9 cellular contexts compared by ENCODE assay signal in genomic region chr1:7704214-7705047, GRCh38.
DNase-seq lines count a peak whose midpoint lies in the region; ATAC-seq and TF ChIP-seq lines count a peak whose summit lies in the region.
"Had no signal": no experiment of that assay in that cellular context is flagged by ENCODE, and none has a peak within 500 bp of the region (broad histone marks: within the 10 kb centered on the region; RNA-seq: fewer than 3 reads in every experiment).

No MANE protein-coding gene starts in this region.

- DNase-seq in DMS 273 (lab: John Stamatoyannopoulos, UW; ENCODE audit: unreplicated experiment): peak; percentile 97
- DNase-seq in KG1 (lab: John Stamatoyannopoulos, UW): peak; percentile 75
- DNase-seq in SKM-1 (lab: John Stamatoyannopoulos, UW; ENCODE audit: unreplicated experiment): peak; percentile 86
- peak; percentile 91 to 95 for DNase-seq in activated naive CD4-positive, alpha-beta T cell treated with anti-CD3 and anti-CD28 coated beads, Interleukin-2, amount 50 U/mL, for 72 hours (ENCODE audit: low spot score in 2 of 2)
- peak; percentile 88 to 99 (median 98) for DNase-seq in head of caudate nucleus
- peak; percentile 95 to 100 (median 98) for DNase-seq in posterior cingulate gyrus
- DNase-seq in tibial artery: peak; percentile 90 to 94

- peak; percentile 96 for ATAC-seq in GM21717 (IDR thresholded peaks at IDR 0.05; ENCODE audit: unreplicated experiment)
- ATAC-seq in activated naive CD4-positive, alpha-beta T cell treated with anti-CD3 and anti-CD28 coated beads, Interleukin-2, amount 50 U/mL, for 72 hours: peak; percentile 97 to 99

- H3K4me1 ChIP-seq in tibial artery: peaks cover 0 to 17% (median 13%) of the 10 kb centered on the region in 4 donors

- intact Hi-C loops in head of caudate nucleus (cut with DNase I): no loop called here
- intact Hi-C loops in posterior cingulate gyrus (cut with DNase I): loop anchor here (5.0 kb wide), 2 partner anchors 37 to 48 kb away; no protein-coding TSS in a partner anchor
- intact Hi-C loops in tibial artery (cut with DNase I; ENCODE audit: low total_unique reads): loop anchor here (5.0 kb wide), 1 partner anchor 63 kb away; no protein-coding TSS in a partner anchor

- H3K27ac ChIP-seq in tibial artery: no peak overlapping the region

- no peaks in the 10 kb centered on the region for H3K9me3 Mint-ChIP-seq in activated naive CD4-positive, alpha-beta T cell treated with anti-CD3 and anti-CD28 coated beads, Interleukin-2, amount 50 U/mL, for 72 hours
- H3K9me3 Mint-ChIP-seq: T-helper 1 cell treated with Interleukin-12 subunit alpha and Interleukin-12 subunit beta and Interleukin-4 antibody, amounts not matched to agents 30 μg/mL and 1 μg/mL, for 36 hours had no signal

- no peaks in the 10 kb centered on the region for H3K36me3 ChIP-seq in tibial artery

- peaks cover 0 to 29% of the 10 kb centered on the region in 2 donors for H3K27me3 ChIP-seq in tibial artery

- no peaks in the 10 kb centered on the region for H3K9me3 ChIP-seq in tibial artery

- TF ChIP-seq CTCF in tibial artery (IDR thresholded peaks at IDR 0.05): no peak

- H3K36me3 Mint-ChIP-seq in activated naive CD4-positive, alpha-beta T cell treated with anti-CD3 and anti-CD28 coated beads, Interleukin-2, amount 50 U/mL, for 72 hours: peaks cover 0 to 5% of the 10 kb centered on the region in 2 donors

- H3K4me3 ChIP-seq in tibial artery: peak overlapping the region; percentile 46 to 56

- H3K27ac Mint-ChIP-seq in activated naive CD4-positive, alpha-beta T cell treated with anti-CD3 and anti-CD28 coated beads, Interleukin-2, amount 50 U/mL, for 72 hours: no peak overlapping the region
- H3K27ac Mint-ChIP-seq: T-helper 1 cell treated with Interleukin-12 subunit alpha and Interleukin-12 subunit beta and Interleukin-4 antibody, amounts not matched to agents 30 μg/mL and 1 μg/mL, for 36 hours had no signal
